14 cellular contexts compared by ENCODE assay signal in the genomic region with DNA sequence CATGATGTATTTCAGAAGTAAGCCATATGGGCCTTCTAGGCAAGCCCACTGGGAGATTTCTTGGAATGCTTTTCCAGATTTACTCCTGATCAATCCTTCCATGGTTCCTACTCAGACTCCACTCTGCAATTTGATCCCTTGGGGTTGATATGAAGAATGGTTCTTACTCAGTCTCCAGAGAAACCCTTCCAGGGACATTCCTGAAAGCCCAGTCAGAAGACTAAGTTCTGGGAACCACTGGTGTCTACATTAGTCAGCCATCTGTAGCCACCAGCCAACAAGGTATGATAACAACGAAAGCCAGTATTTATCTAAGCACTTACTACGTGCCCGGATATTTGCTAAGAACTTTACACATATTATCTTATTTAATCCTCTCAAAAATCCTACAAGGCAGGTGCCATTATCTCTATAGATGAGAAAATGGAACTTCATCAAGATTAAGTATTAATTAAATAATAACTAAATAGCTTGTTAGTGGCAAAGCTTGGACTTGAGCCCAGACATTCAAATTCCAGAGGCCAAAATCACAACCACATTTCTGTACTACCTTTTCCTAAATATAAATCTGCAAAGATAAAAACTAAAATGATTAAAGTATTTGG. TPM values are rescaled to one million over a fixed set of nuclear protein-coding genes. Genes with fewer than 3 reads are reported as not detected.
DNase-seq lines count a peak whose midpoint lies in the region; ATAC-seq, FAIRE-seq and TF ChIP-seq lines count a peak whose summit lies in the region.
"Had no signal": no experiment of that assay in that cellular context is flagged by ENCODE, and none has a peak within 500 bp of the region (broad histone marks: within the 10 kb centered on the region; RNA-seq: fewer than 3 reads in every experiment).

No MANE protein-coding gene starts in this region.

- TF ChIP-seq CTCF in AG09309 (IDR thresholded peaks at IDR 0.05; ENCODE audit: control insufficient read depth, insufficient read depth, low read depth, low read length, missing control alignments) = no peak
- no peak for TF ChIP-seq CTCF in left lung (IDR thresholded peaks at IDR 0.05)
- no peak for TF ChIP-seq CTCF in CD4-positive, alpha-beta T cell (IDR thresholded peaks at IDR 0.05)
- no peak for TF ChIP-seq CTCF in HepG2 (CRISPR knock-in tag; IDR thresholded peaks at IDR 0.05)

- no peak overlapping the region for H3K27ac Mint-ChIP-seq in CD4-positive, alpha-beta T cell
- H3K27ac Mint-ChIP-seq: activated CD4-positive, alpha-beta memory T cell treated with anti-CD3 and anti-CD28 coated beads for 36 hours; activated naive CD4-positive, alpha-beta T cell treated with anti-CD3 and anti-CD28 coated beads, Interleukin-2, amount 10 ng/mL, durations not matched to agents 7 days and 5 days; CD14-positive monocyte had no signal

- CTCF ChIA-PET in CD4-positive, alpha-beta T cell (lab: Charles Lee) = no interaction called here
- CTCF ChIA-PET in HepG2 (lab: Yijun Ruan, JAX; ENCODE audit: low intra/inter-chr PET ratio, low total read pairs) = no interaction called here

- no peak overlapping the region for H3K4me3 Mint-ChIP-seq in CD4-positive, alpha-beta T cell
- H3K4me3 Mint-ChIP-seq: activated CD4-positive, alpha-beta memory T cell treated with anti-CD3 and anti-CD28 coated beads for 36 hours; activated naive CD4-positive, alpha-beta T cell treated with anti-CD3 and anti-CD28 coated beads, Interleukin-2, amount 10 ng/mL, durations not matched to agents 7 days and 5 days; CD14-positive monocyte had no signal

- WGBS in HepG2 (ENCODE audit: low lambda C conversion rate) = 37% methylated on average over 3 of the region's 3 CpGs

- no peak overlapping the region for H3K27ac ChIP-seq in left lung
- H3K27ac ChIP-seq in CD4-positive, alpha-beta T cell (ENCODE audit: low read depth, low read length) = no peak overlapping the region
- H3K27ac ChIP-seq in HepG2 (ENCODE audit: extremely low read length, insufficient read depth, low read length) = no peak overlapping the region

- TF ChIP-seq RAD21 in HepG2 (CRISPR knock-in tag; IDR thresholded peaks at IDR 0.05) = no peak

- peaks cover 0 to 26% of the 10 kb centered on the region in 2 donors for H3K9me3 ChIP-seq in left lung
- H3K9me3 ChIP-seq in CD4-positive, alpha-beta T cell (ENCODE audit: control insufficient read depth, low read length) = no peaks in the 10 kb centered on the region
- H3K9me3 ChIP-seq in HepG2 (ENCODE audit: low read length) = peaks cover 25% of the 10 kb centered on the region

- no peak overlapping the region for H3K4me2 ChIP-seq in HepG2 (ENCODE audit: low read depth, low read length)

- TF ChIP-seq POLR2A in HepG2 (IDR thresholded peaks at IDR 0.05; ENCODE audit: insufficient read depth in 1 of 2, low read depth in 2 of 2, low read length in 2 of 2) = no peak

- TF ChIP-seq EP300 in HepG2 (IDR thresholded peaks at IDR 0.05; ENCODE audit: low read depth in 2 of 2, low read length in 2 of 2) (no peak), HepG2 (CRISPR knock-in tag; IDR thresholded peaks at IDR 0.05; ENCODE audit: borderline replicate concordance) (no peak)

- H4K20me1 ChIP-seq in HepG2 (ENCODE audit: insufficient read depth, low read length) = no peaks in the 10 kb centered on the region

- H3K4me1 Mint-ChIP-seq in CD4-positive, alpha-beta T cell (ENCODE audit: low read depth) = no peaks in the 10 kb centered on the region
- H3K4me1 Mint-ChIP-seq: activated naive CD4-positive, alpha-beta T cell treated with anti-CD3 and anti-CD28 coated beads, Interleukin-2, amount 10 ng/mL, durations not matched to agents 7 days and 5 days; CD14-positive monocyte had no signal

- POLR2A ChIA-PET in CD4-positive, alpha-beta T cell (lab: Charles Lee) = no interaction called here
- POLR2A ChIA-PET in HepG2 (lab: Yijun Ruan, JAX) = no interaction called here

- no peaks in the 10 kb centered on the region for H3K27me3 ChIP-seq in left lung
- H3K27me3 ChIP-seq in CD4-positive, alpha-beta T cell (ENCODE audit: control insufficient read depth, insufficient read depth, low read length) = no peaks in the 10 kb centered on the region
- H3K27me3 ChIP-seq in HepG2 (ENCODE audit: control insufficient read depth in 1 of 2, insufficient read depth in 2 of 2, low read length in 2 of 2) = no peaks in the 10 kb centered on the region

- in situ Hi-C loops in HepG2 (cut with HindIII; ENCODE audit: extremely low pct_ligation_motif_present, low pct_unique_long_range_greater_than_20kb) = no loop called here

- peaks cover 8% of the 10 kb centered on the region for H3K9me3 Mint-ChIP-seq in CD4-positive, alpha-beta T cell

- intact Hi-C loops in left lung (cut with DNase I) = no loop called here
- intact Hi-C loops in CD4-positive, alpha-beta T cell (cut with DNase I, micrococcal nuclease) = no loop called here
- intact Hi-C loops in HepG2 (cut with micrococcal nuclease; ENCODE audit: unreplicated experiment) = no loop called here

- no peak overlapping the region for H2AFZ ChIP-seq in HepG2 (ENCODE audit: low read length)

- peak; percentile 28 for FAIRE-seq in colon (lab: Jason Lieb, UNC)
- FAIRE-seq in HepG2 (lab: Jason Lieb, UNC) = no peak

- H3K36me3 ChIP-seq in left lung = no peaks in the 10 kb centered on the region
- no peaks in the 10 kb centered on the region for H3K36me3 ChIP-seq in HepG2 (replicated peaks in 1 of 2; ENCODE audit: control insufficient read depth in 1 of 2, insufficient read depth in 2 of 2, low read length in 2 of 2)

- no peaks in the 10 kb centered on the region for H3K36me3 Mint-ChIP-seq in CD4-positive, alpha-beta T cell (ENCODE audit: low read depth)
- H3K36me3 Mint-ChIP-seq: activated CD4-positive, alpha-beta memory T cell treated with anti-CD3 and anti-CD28 coated beads for 36 hours; activated naive CD4-positive, alpha-beta T cell treated with anti-CD3 and anti-CD28 coated beads, Interleukin-2, amount 10 ng/mL, durations not matched to agents 7 days and 5 days; CD14-positive monocyte had no signal

- no TSS peak for BruUV-seq in HepG2 (replicated peaks; lab: Mats Ljungman, UMichigan)

- no peaks in the 10 kb centered on the region for H3K79me2 ChIP-seq in HepG2 (ENCODE audit: insufficient read depth, low read length)

- DNase-seq in AG09309 (ENCODE audit: low read depth) (peak; percentile 90), LHCN-M2 (ENCODE audit: low read depth) (peak; percentile 98), left lung (no peak), HepG2 (ENCODE audit: low spot score) (no peak)
- no peak for DNase-seq in stimulated activated CD4-positive, alpha-beta T cell treated with anti-CD3 and anti-CD28 coated beads, Interleukin-12 subunit alpha, Interleukin-12 subunit beta, amount 100 ng/mL, for 4 hours
- no peak for DNase-seq in CD4-positive, alpha-beta T cell
- DNase-seq: activated CD4-positive, alpha-beta memory T cell treated with anti-CD3 and anti-CD28 coated beads for 36 hours; activated naive CD4-positive, alpha-beta T cell treated with anti-CD3 and anti-CD28 coated beads, Interleukin-2, amount 10 ng/mL, durations not matched to agents 7 days and 5 days; effector CD4-positive, alpha-beta T cell; NCI-H774; stimulated activated CD4-positive, alpha-beta T cell treated with anti-CD3 and anti-CD28 coated beads, Interleukin-2, amount 100 ng/mL, for 48 hours had no signal

- H3K9ac ChIP-seq in HepG2 (ENCODE audit: insufficient read depth, low read depth, low read length) = no peak overlapping the region

- H3K4me3 ChIP-seq in AG09309 (ENCODE audit: control insufficient read depth, low read depth, low read length) (no peak overlapping the region), left lung (no peak overlapping the region), HepG2 (replicated peaks in 1 of 3; ENCODE audit: insufficient read depth in 1 of 3, low read depth in 2 of 3, low read length in 3 of 3) (no peak overlapping the region)

- peak; percentile 86 for ATAC-seq in left lung
- ATAC-seq in HG02885 (IDR thresholded peaks at IDR 0.05; ENCODE audit: poor library complexity, unreplicated experiment) = no peak
- ATAC-seq in CD4-positive, alpha-beta T cell (ENCODE audit: poor library complexity) = no peak
- no peak for ATAC-seq in HepG2

- H3K27me3 Mint-ChIP-seq in CD4-positive, alpha-beta T cell = no peaks in the 10 kb centered on the region
- H3K27me3 Mint-ChIP-seq: activated CD4-positive, alpha-beta memory T cell treated with anti-CD3 and anti-CD28 coated beads for 36 hours; activated naive CD4-positive, alpha-beta T cell treated with anti-CD3 and anti-CD28 coated beads, Interleukin-2, amount 10 ng/mL, durations not matched to agents 7 days and 5 days had no signal

- H3K4me1 ChIP-seq in left lung (no peaks in the 10 kb centered on the region), HepG2 (ENCODE audit: insufficient read depth, low read length) (no peaks in the 10 kb centered on the region)

TF ChIP-seq in HepG2, 621 proteins besides CTCF, POLR2A, EP300 and RAD21:
- TF ChIP-seq ZNF879 (CRISPR knock-in tag; IDR thresholded peaks at IDR 0.05) = no peak
- no peak for TF ChIP-seq KLF9 (CRISPR knock-in tag; IDR thresholded peaks at IDR 0.05; ENCODE audit: low read depth)

RNA-seq across cellular contexts. Expression of a gene that starts 32.7 kb away (rescaled TPM):
- total RNA-seq in LHCN-M2 (2014; rRNA removed) (3.9 and 10.6 TPM in 2 replicates), left lung (1 to 10 TPM; 1.6 to 3.0 TPM), HepG2 (2016; rRNA removed; fragmentation: Illumina TruSeq; extraction: Trizol) (not detected in 2 replicates)
- polyA plus RNA-seq in LHCN-M2 (2012) = 3.9 TPM
- not detected for total RNA-seq in CD4-positive, alpha-beta T cell
- total RNA-seq in HepG2 (2016; cell fraction: cytosol; rRNA removed; fragmentation: Illumina TruSeq; extraction: Trizol; ENCODE audit: low read depth) = not detected in 2 replicates
- total RNA-seq in HepG2 (2016; cell fraction: insoluble cytoplasmic fraction; rRNA removed; fragmentation: Illumina TruSeq; extraction: Trizol) = not detected in 2 replicates
- not detected in 2 replicates for total RNA-seq in HepG2 (2016; cell fraction: membrane; rRNA removed; fragmentation: Illumina TruSeq; extraction: Trizol)
- not detected in 2 replicates for total RNA-seq in HepG2 (2016; cell fraction: nucleus; rRNA removed; fragmentation: Illumina TruSeq; extraction: Trizol)
- not detected in 2 replicates for polyA plus RNA-seq in HepG2 (2011; rRNA removed)
- polyA plus RNA-seq in HepG2 (2011; cell fraction: cytosol; rRNA removed) = not detected in 2 replicates
- not detected in 2 replicates for polyA plus RNA-seq in HepG2 (2011; cell fraction: nucleus; rRNA removed)
- polyA plus RNA-seq in HepG2 (2012) = not detected in 2 replicates
- polyA plus RNA-seq in HepG2 (2016; cell fraction: cytosol; fragmentation: Illumina TruSeq; extraction: Trizol; ENCODE audit: low read depth) = not detected in 2 replicates
- polyA plus RNA-seq in HepG2 (2016; cell fraction: insoluble cytoplasmic fraction; fragmentation: Illumina TruSeq; extraction: Trizol; ENCODE audit: low read depth) = not detected in 2 replicates
- polyA plus RNA-seq in HepG2 (2016; cell fraction: membrane; fragmentation: Illumina TruSeq; extraction: Trizol; ENCODE audit: low read depth) = not detected in 2 replicates
- not detected in 2 replicates for polyA plus RNA-seq in HepG2 (2016; cell fraction: nucleus; fragmentation: Illumina TruSeq; extraction: Trizol; ENCODE audit: insufficient read depth, low read depth)
- polyA minus RNA-seq in HepG2 (2011; rRNA and poly(A)+ RNA removed; ENCODE audit: low replicate concordance) = not detected in 2 replicates
- not detected in 2 replicates for polyA minus RNA-seq in HepG2 (2011; cell fraction: cytosol; rRNA and poly(A)+ RNA removed)
- polyA minus RNA-seq in HepG2 (2011; cell fraction: nucleus; rRNA and poly(A)+ RNA removed) = 0.13 TPM in 1 of 2 replicates, not detected in the other
- total RNA-seq: activated CD4-positive, alpha-beta memory T cell treated with anti-CD3 and anti-CD28 coated beads for 36 hours had no signal
- polyA plus RNA-seq: CD14-positive monocyte had no signal

Comparison
In these comparisons a context has a peak if more than half of its experiments do, and no peak if none do; other contexts are left out.
1. DNase-seq: peak in AG09309 (single experiment) and LHCN-M2 (single experiment); none in left lung (0 of 2), stimulated activated CD4-positive, alpha-beta T cell treated with anti-CD3 and anti-CD28 coated beads, Interleukin-12 subunit alpha, Interleukin-12 subunit beta, amount 100 ng/mL, for 4 hours (single experiment), CD4-positive, alpha-beta T cell (0 of 10) and HepG2 (single experiment).